ENCODE assay signal across 8 cellular contexts in the genomic region with DNA sequence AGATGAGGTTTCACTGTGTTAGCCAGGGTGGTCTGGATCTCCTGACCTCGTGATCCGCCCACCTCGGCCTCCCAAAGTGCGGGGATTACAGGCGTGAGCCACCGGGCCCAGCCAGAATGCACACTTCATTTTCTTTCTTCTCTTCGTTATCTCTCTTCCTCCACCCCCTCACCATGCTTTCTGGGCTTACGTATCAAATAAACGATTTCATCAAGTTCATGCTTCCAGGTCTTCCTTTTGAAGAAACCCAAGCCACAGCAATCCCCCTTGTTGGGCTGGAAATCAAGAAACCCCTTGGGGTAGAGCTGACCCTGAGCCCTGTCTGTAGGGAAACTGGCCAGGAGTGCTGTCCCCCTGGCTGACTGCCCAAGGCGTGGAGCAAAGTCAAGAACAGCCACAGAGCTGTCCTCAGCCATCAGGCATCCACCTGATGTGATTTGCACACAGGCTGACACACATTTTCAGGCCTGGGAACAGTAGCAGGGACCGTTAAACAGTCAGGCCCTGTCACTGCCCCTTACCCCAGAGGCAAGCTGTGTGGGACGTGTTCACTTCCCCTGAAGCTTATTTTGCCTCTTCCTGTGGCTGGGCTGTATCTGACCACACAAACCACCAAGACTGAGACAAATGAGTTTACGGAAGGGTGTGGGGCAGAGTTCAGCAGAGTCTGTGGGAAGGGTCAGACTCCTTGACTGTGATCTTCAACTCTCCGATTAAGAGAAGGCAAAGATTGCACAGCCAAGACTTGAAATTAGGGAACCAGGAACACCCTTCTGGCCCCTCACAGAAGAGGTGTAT. TPM values are rescaled to one million over a fixed set of nuclear protein-coding genes. Genes with fewer than 3 reads are reported as not detected.
A peak's percentile ranks its signal among the peaks of the same experiment; 100 is the strongest.
DNase-seq lines count a peak whose midpoint lies in the region; ATAC-seq and TF ChIP-seq lines count a peak whose summit lies in the region.

No MANE protein-coding gene starts in this region.

- intact Hi-C loops in IMR-90 (cut with micrococcal nuclease) (no loop called here), heart right ventricle (cut with DNase I) (no loop called here), vagina (cut with DNase I) (no loop called here)
- intact Hi-C loops in activated CD8-positive, alpha-beta T cell treated with anti-CD3 and anti-CD28 coated beads for 36 hours (cut with micrococcal nuclease) = no loop called here

- DNase-seq in EL (peak; percentile 56), IMR-90 (peak; percentile 53), heart right ventricle (peak; percentile 56 to 59), DMS 273 treated with DMSO at 0.1 percent for 48 hours (lab: John Stamatoyannopoulos, UW) (no peak), vagina (ENCODE audit: extremely low spot score in 2 of 2) (no peak)
- DNase-seq in activated CD8-positive, alpha-beta T cell treated with anti-CD3 and anti-CD28 coated beads for 36 hours = peak; percentile 94
- DNase-seq in stimulated activated CD4-positive, alpha-beta T cell treated with anti-CD3 and anti-CD28 coated beads, Interleukin-4, amount 100 ng/mL, for 1 hour = peak; percentile 19

- peaks cover 21% of the 10 kb centered on the region for H3K4me1 Mint-ChIP-seq in activated CD8-positive, alpha-beta T cell treated with anti-CD3 and anti-CD28 coated beads for 36 hours (ENCODE audit: low read depth)

- H3K4me3 ChIP-seq in IMR-90 (ENCODE audit: insufficient read depth, low read depth, low read length) (no peak overlapping the region), heart right ventricle (no peak overlapping the region), vagina (no peak overlapping the region)

- 44% methylated on average over 1 of the region's 14 CpGs; no CpG with 5 or more reads in 1 of the 2 experiments for WGBS in IMR-90 (ENCODE audit: extremely low coverage in 2 of 2, insufficient read length in 1 of 2), 2 experiments
- WGBS in heart right ventricle, 2 donors = 21 to 34% methylated on average over 14 of the region's 14 CpGs

- dilution Hi-C loops in IMR-90 (cut with HindIII; ENCODE audit: low sequenced_read_pairs, unreplicated experiment) = no loop called here

- peaks cover 4% of the 10 kb centered on the region for H3K36me3 Mint-ChIP-seq in activated CD8-positive, alpha-beta T cell treated with anti-CD3 and anti-CD28 coated beads for 36 hours (ENCODE audit: low read depth)

- H3K9me3 Mint-ChIP-seq in activated CD8-positive, alpha-beta T cell treated with anti-CD3 and anti-CD28 coated beads for 36 hours = peaks cover 12% of the 10 kb centered on the region

- H3K27ac ChIP-seq in IMR-90 (ENCODE audit: insufficient read depth, low read length) (no peak overlapping the region), heart right ventricle (peak overlapping the region; percentile 35 to 86 (median 76)), vagina (no peak overlapping the region)

- TF ChIP-seq RAD21 in IMR-90 (IDR thresholded peaks at IDR 0.05; ENCODE audit: low read length) = no peak

- H2BK20ac ChIP-seq in IMR-90 (ENCODE audit: low read depth, low read length) = no peak overlapping the region

- H3K14ac ChIP-seq in IMR-90 (replicated peaks; ENCODE audit: low read depth, low read length) = 0 out of 2 replicates have a peak overlapping the region, but pooled peaks have one; percentile 65

- CTCF ChIA-PET in IMR-90 (lab: Yijun Ruan, JAX) = no interaction called here
- CTCF ChIA-PET in activated CD8-positive, alpha-beta T cell treated with anti-CD3 and anti-CD28 coated beads for 36 hours (lab: Charles Lee) = interaction anchor here (0.6 to 2.5 kb wide), 5 partner anchors 13 to 67 kb away, joined by 3 to 9 read pairs (median 6); a partner anchor contains a TSS

- in situ Hi-C loops in IMR-90 (cut with MboI; ENCODE audit: low sequenced_read_pairs) = no loop called here

- ATAC-seq in GM21390 (IDR thresholded peaks at IDR 0.05; ENCODE audit: unreplicated experiment) (peak; percentile 98), IMR-90 (ENCODE audit: low read depth) (peak; percentile 48), heart right ventricle (peak; percentile 50 to 85 (median 75))
- ATAC-seq in activated CD8-positive, alpha-beta T cell treated with anti-CD3 and anti-CD28 coated beads for 36 hours = peak; percentile 96

- H3K36me3 ChIP-seq in IMR-90 (ENCODE audit: control insufficient read depth, insufficient read depth, low read length) (no peaks in the 10 kb centered on the region), heart right ventricle (no peaks in the 10 kb centered on the region), vagina (no peaks in the 10 kb centered on the region)

- no peak overlapping the region for H2BK120ac ChIP-seq in IMR-90 (ENCODE audit: low read depth, low read length)

- 0 out of 2 replicates have a peak overlapping the region, but pooled peaks have one; percentile 29 for H3K4ac ChIP-seq in IMR-90 (ENCODE audit: low read depth, low read length)

- no peak overlapping the region for H3K56ac ChIP-seq in IMR-90 (ENCODE audit: extremely low read depth, insufficient read depth, low read length)

- no peaks in the 10 kb centered on the region for H3K79me1 ChIP-seq in IMR-90 (ENCODE audit: low read depth in 1 of 2, low read length in 2 of 2)

- H3K23ac ChIP-seq in IMR-90 (ENCODE audit: low read depth, low read length) = no peak overlapping the region

- H3K4me1 ChIP-seq in IMR-90 (ENCODE audit: control insufficient read depth, insufficient read depth, low read length) (peaks cover 5% of the 10 kb centered on the region; the same call in 1 of the 2 replicates), heart right ventricle (peaks cover 9 to 34% (median 24%) of the 10 kb centered on the region in 9 donors), vagina (no peaks in the 10 kb centered on the region)

- peak overlapping the region; percentile 96 for H3K27ac Mint-ChIP-seq in activated CD8-positive, alpha-beta T cell treated with anti-CD3 and anti-CD28 coated beads for 36 hours

- BruUV-seq in IMR-90 (replicated peaks; lab: Mats Ljungman, UMichigan) = no TSS peak

- H4K8ac ChIP-seq in IMR-90 (ENCODE audit: low read depth in 2 of 2, low read length in 2 of 2) = peak overlapping the region in 1 of 2 experiments; percentile 5; a peak in 1 of 4 replicates

- H4K91ac ChIP-seq in IMR-90 (ENCODE audit: insufficient read depth, low read depth, low read length) = no peak overlapping the region

- POLR2A ChIA-PET in IMR-90 (lab: Charles Lee; ENCODE audit: unreplicated experiment) = no interaction called here
- POLR2A ChIA-PET in activated CD8-positive, alpha-beta T cell treated with anti-CD3 and anti-CD28 coated beads for 36 hours (lab: Charles Lee) = interaction anchor here (0.9 to 1.3 kb wide), 3 partner anchors 13 to 30 kb away, joined by 3 to 4 read pairs (median 3); no protein-coding TSS in a partner anchor

- peaks cover 9% of the 10 kb centered on the region for H3K27me3 ChIP-seq in IMR-90 (ENCODE audit: control insufficient read depth, insufficient read depth, low read length)
- H3K27me3 ChIP-seq in heart right ventricle = peaks cover 0 to 74% (median 0%) of the 10 kb centered on the region in 7 donors
- no peaks in the 10 kb centered on the region for H3K27me3 ChIP-seq in vagina

- H2AK5ac ChIP-seq in IMR-90 (ENCODE audit: low read depth, low read length) = no peak overlapping the region

- peaks cover 5% of the 10 kb centered on the region for H3K9me1 ChIP-seq in IMR-90 (ENCODE audit: insufficient read depth, low read length)

- peak overlapping the region; percentile 57 for H3K4me3 Mint-ChIP-seq in activated CD8-positive, alpha-beta T cell treated with anti-CD3 and anti-CD28 coated beads for 36 hours

- no peak overlapping the region for H3K18ac ChIP-seq in IMR-90 (ENCODE audit: low read depth, low read length)

- H2AK9ac ChIP-seq in IMR-90 (replicated peaks; ENCODE audit: low read depth, low read length, poor library complexity) = peak overlapping the region; percentile 61

- TF ChIP-seq POLR2A in IMR-90 (IDR thresholded peaks at IDR 0.05; ENCODE audit: low read depth, low read length) (no peak), vagina (IDR thresholded peaks at IDR 0.05) (no peak)

- no peak overlapping the region for H3K9ac ChIP-seq in IMR-90 (ENCODE audit: low read depth, low read length)

- H3K9me3 ChIP-seq in IMR-90 (ENCODE audit: control insufficient read depth, insufficient read depth, low read length) (peaks cover 5% of the 10 kb centered on the region), heart right ventricle (peaks cover 0 to 16% (median 8%) of the 10 kb centered on the region in 11 donors), vagina (no peaks in the 10 kb centered on the region)

- no peak for TF ChIP-seq CTCF in IMR-90 (conservative IDR thresholded peaks at IDR 0.05; ENCODE audit: low read depth, low read length)
- no peak for TF ChIP-seq CTCF in activated CD8-positive, alpha-beta T cell treated with anti-CD3 and anti-CD28 coated beads for 36 hours (IDR thresholded peaks at IDR 0.05)
- TF ChIP-seq CTCF in heart right ventricle (IDR thresholded peaks at IDR 0.05) = no peak
- TF ChIP-seq CTCF in vagina (IDR thresholded peaks at IDR 0.05) = no peak

- no peaks in the 10 kb centered on the region for H3K27me3 Mint-ChIP-seq in activated CD8-positive, alpha-beta T cell treated with anti-CD3 and anti-CD28 coated beads for 36 hours

- H3K4me2 ChIP-seq in IMR-90 (ENCODE audit: low read depth, low read length) = no peak overlapping the region

- H4K5ac ChIP-seq in IMR-90 (ENCODE audit: low read depth, low read length) = no peak overlapping the region

- H4K20me1 ChIP-seq in IMR-90 (ENCODE audit: insufficient read depth, low read length) = no peaks in the 10 kb centered on the region

- peak overlapping the region; percentile 74 for H2AFZ ChIP-seq in IMR-90 (replicated peaks; ENCODE audit: low read length, poor library complexity)

- H2BK15ac ChIP-seq in IMR-90 (ENCODE audit: low read depth, low read length) = no peak overlapping the region

- H2BK5ac ChIP-seq in IMR-90 (ENCODE audit: low read depth, low read length, poor library complexity, severe bottlenecking) = no peak overlapping the region

TF ChIP-seq in IMR-90, 13 proteins besides CTCF, POLR2A, EP300 and RAD21:
- TF ChIP-seq MAFK (IDR thresholded peaks at IDR 0.05; ENCODE audit: low read depth, low read length) (no peak), CHD1 (IDR thresholded peaks at IDR 0.05; ENCODE audit: low read depth, low read length) (no peak)

RNA-seq across cellular contexts. Expression of a gene that starts 15.1 kb away (rescaled TPM):
- total RNA-seq in IMR-90 (2012; rRNA removed) (not detected in 2 replicates), heart right ventricle (under 1 TPM in 9 of 10 donors, not detected in 1; 0.21 to 0.82 (median 0.35) TPM), vagina (not detected)
- polyA plus RNA-seq in IMR-90 (2012; rRNA removed) (not detected in 2 replicates), heart right ventricle (under 1 TPM; 0.10 to 0.37 TPM)
- polyA plus RNA-seq in IMR-90 (2012; cell fraction: cytosol; rRNA removed) = not detected in 2 replicates
- not detected in 2 replicates for polyA plus RNA-seq in IMR-90 (2012; cell fraction: nucleus; rRNA removed; ENCODE audit: low replicate concordance)
- total RNA-seq in activated CD8-positive, alpha-beta T cell treated with anti-CD3 and anti-CD28 coated beads for 36 hours = under 1 TPM in 1 of 2 experiments, not detected in 1; 0.09 TPM

RNA-seq across cellular contexts. Expression of a gene that starts 47.4 kb away (rescaled TPM):
- not detected in 2 replicates for total RNA-seq in IMR-90 (2012; rRNA removed)
- polyA plus RNA-seq in IMR-90 (2012; rRNA removed) = not detected in 2 replicates
- polyA plus RNA-seq in IMR-90 (2012; cell fraction: cytosol; rRNA removed) = not detected in 2 replicates
- polyA plus RNA-seq in IMR-90 (2012; cell fraction: nucleus; rRNA removed; ENCODE audit: low replicate concordance) = not detected in 2 replicates
- total RNA-seq in activated CD8-positive, alpha-beta T cell treated with anti-CD3 and anti-CD28 coated beads for 36 hours = not detected
- total RNA-seq in heart right ventricle = not detected
- polyA plus RNA-seq in heart right ventricle = not detected
- not detected for total RNA-seq in vagina

Comparison
In these comparisons a context has a peak if more than half of its experiments do, and no peak if none do; other contexts are left out.
1. DNase-seq: peak in EL (single experiment), IMR-90 (single experiment), activated CD8-positive, alpha-beta T cell treated with anti-CD3 and anti-CD28 coated beads for 36 hours (single experiment), heart right ventricle (2 of 2) and stimulated activated CD4-positive, alpha-beta T cell treated with anti-CD3 and anti-CD28 coated beads, Interleukin-4, amount 100 ng/mL, for 1 hour (single experiment); none in DMS 273 treated with DMSO at 0.1 percent for 48 hours (single experiment) and vagina (0 of 2).
2. ATAC-seq: peak in every context shown above with its lines; median percentile 98 in GM21390; 96 in activated CD8-positive, alpha-beta T cell treated with anti-CD3 and anti-CD28 coated beads for 36 hours; 75 in heart right ventricle; 48 in IMR-90.
3. H3K27ac ChIP-seq: peak in heart right ventricle (10 of 10); none in IMR-90 (single experiment) and vagina (single experiment).